2 cellular contexts compared by ENCODE assay signal in the genomic region with DNA sequence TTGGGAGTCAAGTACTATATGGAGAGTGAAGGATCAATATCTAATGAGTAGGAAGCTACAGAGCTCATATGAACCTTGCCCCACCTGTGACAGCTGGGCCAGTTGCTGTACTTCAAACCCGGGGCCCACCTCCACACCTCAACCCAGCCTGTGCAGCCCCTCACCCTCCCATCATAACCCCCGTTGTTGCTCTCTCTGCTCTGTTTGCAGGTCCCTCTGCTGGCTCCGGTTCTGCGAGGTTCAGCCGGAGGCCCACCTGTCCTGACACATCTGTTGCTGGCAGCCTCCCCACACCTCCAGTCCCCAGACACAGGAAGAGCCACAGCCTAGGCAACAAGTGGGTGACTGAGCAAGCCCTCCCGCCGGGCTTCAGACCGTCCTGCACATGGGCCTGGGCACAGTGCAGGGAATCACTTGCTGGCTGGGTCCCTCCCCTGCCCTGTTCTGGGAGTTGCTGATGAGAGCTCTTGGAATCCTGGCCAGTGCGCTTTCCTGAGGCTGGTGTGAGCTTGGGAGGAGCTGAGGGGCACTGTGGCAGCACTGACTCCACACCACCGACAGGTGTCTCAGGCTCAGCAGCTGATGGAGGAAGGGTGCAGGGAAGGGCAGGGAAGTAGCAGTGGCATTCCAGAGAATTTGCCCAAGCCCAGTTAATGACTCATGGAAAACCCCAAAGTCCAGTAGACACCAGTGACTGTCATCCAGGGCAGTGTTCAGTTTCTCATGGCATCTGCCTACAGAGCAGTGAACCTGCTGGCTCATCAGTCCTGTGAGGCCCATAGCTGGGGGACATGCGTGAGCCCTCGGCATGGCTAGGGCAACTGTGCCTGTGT.
A peak's percentile ranks its signal among the peaks of the same experiment; 100 is the strongest.
TF ChIP-seq lines count a peak whose summit lies in the region.

No MANE protein-coding gene starts in this region.

TF ChIP-seq in K562, 482 proteins besides CTCF, POLR2A, EP300 and RAD21:
- no peak for TF ChIP-seq HMG20A (CRISPR knock-in tag; conservative IDR thresholded peaks at IDR 0.05)
- TF ChIP-seq ZNF134 (CRISPR knock-in tag; conservative IDR thresholded peaks at IDR 0.05) = no peak
- no peak for TF ChIP-seq NFE2L1 (tag; IDR thresholded peaks at IDR 0.05; ENCODE audit: borderline replicate concordance, low read depth)
- TF ChIP-seq ASH1L (IDR thresholded peaks at IDR 0.05; ENCODE audit: borderline replicate concordance, low read depth, partially characterized antibody) = no peak
- no peak for TF ChIP-seq LCOR (CRISPR knock-in tag; IDR thresholded peaks at IDR 0.05)
- TF ChIP-seq BDP1 (IDR thresholded peaks at IDR 0.05; ENCODE audit: insufficient read depth, insufficient read length) = no peak
- TF ChIP-seq ZNF79 (CRISPR knock-in tag; IDR thresholded peaks at IDR 0.05; ENCODE audit: low read depth) = no peak
- no peak for TF ChIP-seq CBX2 (IDR thresholded peaks at IDR 0.05; ENCODE audit: insufficient read depth, low read length, poor library complexity, severe bottlenecking)
- TF ChIP-seq, protein P1, sequence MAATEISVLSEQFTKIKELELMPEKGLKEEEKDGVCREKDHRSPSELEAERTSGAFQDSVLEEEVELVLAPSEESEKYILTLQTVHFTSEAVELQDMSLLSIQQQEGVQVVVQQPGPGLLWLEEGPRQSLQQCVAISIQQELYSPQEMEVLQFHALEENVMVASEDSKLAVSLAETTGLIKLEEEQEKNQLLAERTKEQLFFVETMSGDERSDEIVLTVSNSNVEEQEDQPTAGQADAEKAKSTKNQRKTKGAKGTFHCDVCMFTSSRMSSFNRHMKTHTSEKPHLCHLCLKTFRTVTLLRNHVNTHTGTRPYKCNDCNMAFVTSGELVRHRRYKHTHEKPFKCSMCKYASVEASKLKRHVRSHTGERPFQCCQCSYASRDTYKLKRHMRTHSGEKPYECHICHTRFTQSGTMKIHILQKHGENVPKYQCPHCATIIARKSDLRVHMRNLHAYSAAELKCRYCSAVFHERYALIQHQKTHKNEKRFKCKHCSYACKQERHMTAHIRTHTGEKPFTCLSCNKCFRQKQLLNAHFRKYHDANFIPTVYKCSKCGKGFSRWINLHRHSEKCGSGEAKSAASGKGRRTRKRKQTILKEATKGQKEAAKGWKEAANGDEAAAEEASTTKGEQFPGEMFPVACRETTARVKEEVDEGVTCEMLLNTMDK (IDR thresholded peaks at IDR 0.05; ENCODE audit: borderline replicate concordance, insufficient read depth, low read depth, low read length, poor library complexity, severe bottlenecking) = no peak
- TF ChIP-seq ZNF253 (CRISPR knock-in tag; conservative IDR thresholded peaks at IDR 0.05) = no peak
- TF ChIP-seq MEF2D (tag; conservative IDR thresholded peaks at IDR 0.05; ENCODE audit: low read depth) = no peak
- no peak for TF ChIP-seq CCAR2 (IDR thresholded peaks at IDR 0.05; ENCODE audit: low read depth, low read length)

TF ChIP-seq in HepG2, 621 proteins besides CTCF, POLR2A, EP300 and RAD21 (continues in another document):
- peak; percentile 40; the same call in 1 of the 2 replicates for TF ChIP-seq ZKSCAN1 (IDR thresholded peaks at IDR 0.05; ENCODE audit: low read length)
- 0 out of 2 replicates have a peak, but pooled peaks have one; percentile 25 for TF ChIP-seq ZMAT3 (CRISPR knock-in tag; conservative IDR thresholded peaks at IDR 0.05)
- TF ChIP-seq MAFF (IDR thresholded peaks at IDR 0.05; ENCODE audit: low read depth, low read length) = peak; percentile 88
- no peak for TF ChIP-seq LCORL (IDR thresholded peaks at IDR 0.05)
- peak; percentile 69; the same call in 1 of the 2 replicates for TF ChIP-seq LCORL (CRISPR knock-in tag; IDR thresholded peaks at IDR 0.05)
- TF ChIP-seq, protein P2, sequence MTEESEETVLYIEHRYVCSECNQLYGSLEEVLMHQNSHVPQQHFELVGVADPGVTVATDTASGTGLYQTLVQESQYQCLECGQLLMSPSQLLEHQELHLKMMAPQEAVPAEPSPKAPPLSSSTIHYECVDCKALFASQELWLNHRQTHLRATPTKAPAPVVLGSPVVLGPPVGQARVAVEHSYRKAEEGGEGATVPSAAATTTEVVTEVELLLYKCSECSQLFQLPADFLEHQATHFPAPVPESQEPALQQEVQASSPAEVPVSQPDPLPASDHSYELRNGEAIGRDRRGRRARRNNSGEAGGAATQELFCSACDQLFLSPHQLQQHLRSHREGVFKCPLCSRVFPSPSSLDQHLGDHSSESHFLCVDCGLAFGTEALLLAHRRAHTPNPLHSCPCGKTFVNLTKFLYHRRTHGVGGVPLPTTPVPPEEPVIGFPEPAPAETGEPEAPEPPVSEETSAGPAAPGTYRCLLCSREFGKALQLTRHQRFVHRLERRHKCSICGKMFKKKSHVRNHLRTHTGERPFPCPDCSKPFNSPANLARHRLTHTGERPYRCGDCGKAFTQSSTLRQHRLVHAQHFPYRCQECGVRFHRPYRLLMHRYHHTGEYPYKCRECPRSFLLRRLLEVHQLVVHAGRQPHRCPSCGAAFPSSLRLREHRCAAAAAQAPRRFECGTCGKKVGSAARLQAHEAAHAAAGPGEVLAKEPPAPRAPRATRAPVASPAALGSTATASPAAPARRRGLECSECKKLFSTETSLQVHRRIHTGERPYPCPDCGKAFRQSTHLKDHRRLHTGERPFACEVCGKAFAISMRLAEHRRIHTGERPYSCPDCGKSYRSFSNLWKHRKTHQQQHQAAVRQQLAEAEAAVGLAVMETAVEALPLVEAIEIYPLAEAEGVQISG (CRISPR knock-in tag; IDR thresholded peaks at IDR 0.05) = peak; percentile 37; the same call in 1 of the 2 replicates
- TF ChIP-seq STAG1 (CRISPR knock-in tag; IDR thresholded peaks at IDR 0.05) = 0 out of 2 replicates have a peak, but pooled peaks have one; percentile 20
- peak; percentile 28; the same call in 1 of the 2 replicates for TF ChIP-seq RXRA (CRISPR knock-in tag; IDR thresholded peaks at IDR 0.05)
- 0 out of 2 replicates have a peak, but pooled peaks have one; percentile 39 for TF ChIP-seq ZNF350 (CRISPR knock-in tag; IDR thresholded peaks at IDR 0.05; ENCODE audit: borderline replicate concordance, low read depth)
- TF ChIP-seq, protein P3, sequence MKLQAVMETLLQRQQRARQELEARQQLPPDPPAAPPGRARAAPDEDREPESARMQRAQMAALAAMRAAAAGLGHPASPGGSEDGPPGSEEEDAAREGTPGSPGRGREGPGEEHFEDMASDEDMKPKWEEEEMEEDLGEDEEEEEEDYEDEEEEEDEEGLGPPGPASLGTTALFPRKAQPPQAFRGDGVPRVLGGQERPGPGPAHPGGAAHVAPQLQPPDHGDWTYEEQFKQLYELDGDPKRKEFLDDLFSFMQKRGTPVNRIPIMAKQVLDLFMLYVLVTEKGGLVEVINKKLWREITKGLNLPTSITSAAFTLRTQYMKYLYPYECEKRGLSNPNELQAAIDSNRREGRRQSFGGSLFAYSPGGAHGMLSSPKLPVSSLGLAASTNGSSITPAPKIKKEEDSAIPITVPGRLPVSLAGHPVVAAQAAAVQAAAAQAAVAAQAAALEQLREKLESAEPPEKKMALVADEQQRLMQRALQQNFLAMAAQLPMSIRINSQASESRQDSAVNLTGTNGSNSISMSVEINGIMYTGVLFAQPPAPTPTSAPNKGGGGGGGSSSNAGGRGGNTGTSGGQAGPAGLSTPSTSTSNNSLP (IDR thresholded peaks at IDR 0.05; ENCODE audit: low read depth, low read length) = 0 out of 2 replicates have a peak, but pooled peaks have one; percentile 22
- TF ChIP-seq, protein P4, sequence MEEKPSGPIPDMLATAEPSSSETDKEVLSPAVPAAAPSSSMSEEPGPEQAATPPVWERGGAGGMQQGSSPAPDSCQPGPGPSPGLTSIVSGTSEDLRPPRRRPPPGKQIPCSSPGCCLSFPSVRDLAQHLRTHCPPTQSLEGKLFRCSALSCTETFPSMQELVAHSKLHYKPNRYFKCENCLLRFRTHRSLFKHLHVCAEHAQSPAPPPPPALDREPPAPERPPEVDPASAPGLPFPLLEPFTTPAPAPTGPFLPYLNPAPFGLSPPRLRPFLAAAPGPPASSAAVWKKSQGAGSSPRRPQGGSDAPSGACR (CRISPR knock-in tag; IDR thresholded peaks at IDR 0.05) = no peak
- TF ChIP-seq BRCA1 (CRISPR knock-in tag; IDR thresholded peaks at IDR 0.05) = no peak
- 0 out of 2 replicates have a peak, but pooled peaks have one; percentile 10 for TF ChIP-seq GABPB1 (CRISPR knock-in tag; IDR thresholded peaks at IDR 0.05)
- TF ChIP-seq JDP2 (CRISPR knock-in tag; IDR thresholded peaks at IDR 0.05; ENCODE audit: borderline replicate concordance) = no peak
- TF ChIP-seq TBX2 (CRISPR knock-in tag; IDR thresholded peaks at IDR 0.05; ENCODE audit: borderline replicate concordance) = 0 out of 2 replicates have a peak, but pooled peaks have one; percentile 36
- no peak for TF ChIP-seq E2F5 (CRISPR knock-in tag; conservative IDR thresholded peaks at IDR 0.05)
- 0 out of 2 replicates have a peak, but pooled peaks have one; percentile 20 for TF ChIP-seq PITX1 (CRISPR knock-in tag; IDR thresholded peaks at IDR 0.05)
- TF ChIP-seq ZNF292 (CRISPR knock-in tag; IDR thresholded peaks at IDR 0.05; ENCODE audit: borderline replicate concordance, low read depth) = 0 out of 2 replicates have a peak, but pooled peaks have one; percentile 16
- peak; percentile 15; the same call in 1 of the 2 replicates for TF ChIP-seq MED1 (CRISPR knock-in tag; IDR thresholded peaks at IDR 0.05)
- no peak for TF ChIP-seq ZNF256 (CRISPR knock-in tag; conservative IDR thresholded peaks at IDR 0.05)
- peak; percentile 34; the same call in 1 of the 2 replicates for TF ChIP-seq CREB1 (IDR thresholded peaks at IDR 0.05)
- no peak for TF ChIP-seq CREB1 (CRISPR knock-in tag; IDR thresholded peaks at IDR 0.05)
- peak; percentile 61; the same call in 1 of the 2 replicates for TF ChIP-seq ZNF619 (CRISPR knock-in tag; IDR thresholded peaks at IDR 0.05)
- TF ChIP-seq SMC3 (IDR thresholded peaks at IDR 0.05; ENCODE audit: low read length) = peak; percentile 46; the same call in 1 of the 2 replicates
- TF ChIP-seq AHDC1 (CRISPR knock-in tag; IDR thresholded peaks at IDR 0.05; ENCODE audit: borderline replicate concordance) = no peak
- peak; percentile 83 for TF ChIP-seq TEAD3 (CRISPR knock-in tag; optimal IDR thresholded peaks at IDR 0.05; ENCODE audit: borderline replicate concordance)
- peak; percentile 83 to 93 for TF ChIP-seq MAFK (conservative IDR thresholded peaks at IDR 0.05 in 1 of 2, IDR thresholded peaks at IDR 0.05 in 1 of 2; ENCODE audit: low read length in 2 of 2)
- peak; percentile 87 for TF ChIP-seq XRCC5 (optimal IDR thresholded peaks at IDR 0.05; ENCODE audit: low read length)
- TF ChIP-seq KDM1A (CRISPR knock-in tag; IDR thresholded peaks at IDR 0.05) = 0 out of 2 replicates have a peak, but pooled peaks have one; percentile 13
- peak; percentile 59 for TF ChIP-seq ZNF687 (CRISPR knock-in tag; IDR thresholded peaks at IDR 0.05)
